ENCODE assay signal across 1 cellular context in genomic region chr5:100550531-100551036, GRCh38.
TF ChIP-seq lines count a peak whose summit lies in the region.

No MANE protein-coding gene starts in this region.

TF ChIP-seq in HepG2, 621 proteins besides CTCF, POLR2A, EP300 and RAD21 (continued from another document):
- TF ChIP-seq, protein P1, sequence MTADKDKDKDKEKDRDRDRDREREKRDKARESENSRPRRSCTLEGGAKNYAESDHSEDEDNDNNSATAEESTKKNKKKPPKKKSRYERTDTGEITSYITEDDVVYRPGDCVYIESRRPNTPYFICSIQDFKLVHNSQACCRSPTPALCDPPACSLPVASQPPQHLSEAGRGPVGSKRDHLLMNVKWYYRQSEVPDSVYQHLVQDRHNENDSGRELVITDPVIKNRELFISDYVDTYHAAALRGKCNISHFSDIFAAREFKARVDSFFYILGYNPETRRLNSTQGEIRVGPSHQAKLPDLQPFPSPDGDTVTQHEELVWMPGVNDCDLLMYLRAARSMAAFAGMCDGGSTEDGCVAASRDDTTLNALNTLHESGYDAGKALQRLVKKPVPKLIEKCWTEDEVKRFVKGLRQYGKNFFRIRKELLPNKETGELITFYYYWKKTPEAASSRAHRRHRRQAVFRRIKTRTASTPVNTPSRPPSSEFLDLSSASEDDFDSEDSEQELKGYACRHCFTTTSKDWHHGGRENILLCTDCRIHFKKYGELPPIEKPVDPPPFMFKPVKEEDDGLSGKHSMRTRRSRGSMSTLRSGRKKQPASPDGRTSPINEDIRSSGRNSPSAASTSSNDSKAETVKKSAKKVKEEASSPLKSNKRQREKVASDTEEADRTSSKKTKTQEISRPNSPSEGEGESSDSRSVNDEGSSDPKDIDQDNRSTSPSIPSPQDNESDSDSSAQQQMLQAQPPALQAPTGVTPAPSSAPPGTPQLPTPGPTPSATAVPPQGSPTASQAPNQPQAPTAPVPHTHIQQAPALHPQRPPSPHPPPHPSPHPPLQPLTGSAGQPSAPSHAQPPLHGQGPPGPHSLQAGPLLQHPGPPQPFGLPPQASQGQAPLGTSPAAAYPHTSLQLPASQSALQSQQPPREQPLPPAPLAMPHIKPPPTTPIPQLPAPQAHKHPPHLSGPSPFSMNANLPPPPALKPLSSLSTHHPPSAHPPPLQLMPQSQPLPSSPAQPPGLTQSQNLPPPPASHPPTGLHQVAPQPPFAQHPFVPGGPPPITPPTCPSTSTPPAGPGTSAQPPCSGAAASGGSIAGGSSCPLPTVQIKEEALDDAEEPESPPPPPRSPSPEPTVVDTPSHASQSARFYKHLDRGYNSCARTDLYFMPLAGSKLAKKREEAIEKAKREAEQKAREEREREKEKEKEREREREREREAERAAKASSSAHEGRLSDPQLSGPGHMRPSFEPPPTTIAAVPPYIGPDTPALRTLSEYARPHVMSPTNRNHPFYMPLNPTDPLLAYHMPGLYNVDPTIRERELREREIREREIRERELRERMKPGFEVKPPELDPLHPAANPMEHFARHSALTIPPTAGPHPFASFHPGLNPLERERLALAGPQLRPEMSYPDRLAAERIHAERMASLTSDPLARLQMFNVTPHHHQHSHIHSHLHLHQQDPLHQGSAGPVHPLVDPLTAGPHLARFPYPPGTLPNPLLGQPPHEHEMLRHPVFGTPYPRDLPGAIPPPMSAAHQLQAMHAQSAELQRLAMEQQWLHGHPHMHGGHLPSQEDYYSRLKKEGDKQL (CRISPR knock-in tag; IDR thresholded peaks at IDR 0.05; ENCODE audit: low read depth), result no peak
- TF ChIP-seq ATF4 (CRISPR knock-in tag; IDR thresholded peaks at IDR 0.05) (no peak), ZNF101 (CRISPR knock-in tag; IDR thresholded peaks at IDR 0.05; ENCODE audit: borderline replicate concordance, low read depth) (no peak), ZNF782 (CRISPR knock-in tag; IDR thresholded peaks at IDR 0.05; ENCODE audit: borderline replicate concordance) (no peak), XBP1 (CRISPR knock-in tag; IDR thresholded peaks at IDR 0.05) (no peak), XRCC5 (optimal IDR thresholded peaks at IDR 0.05; ENCODE audit: low read length) (no peak), ZNF550 (CRISPR knock-in tag; IDR thresholded peaks at IDR 0.05; ENCODE audit: borderline replicate concordance) (no peak)
- TF ChIP-seq, protein P2, sequence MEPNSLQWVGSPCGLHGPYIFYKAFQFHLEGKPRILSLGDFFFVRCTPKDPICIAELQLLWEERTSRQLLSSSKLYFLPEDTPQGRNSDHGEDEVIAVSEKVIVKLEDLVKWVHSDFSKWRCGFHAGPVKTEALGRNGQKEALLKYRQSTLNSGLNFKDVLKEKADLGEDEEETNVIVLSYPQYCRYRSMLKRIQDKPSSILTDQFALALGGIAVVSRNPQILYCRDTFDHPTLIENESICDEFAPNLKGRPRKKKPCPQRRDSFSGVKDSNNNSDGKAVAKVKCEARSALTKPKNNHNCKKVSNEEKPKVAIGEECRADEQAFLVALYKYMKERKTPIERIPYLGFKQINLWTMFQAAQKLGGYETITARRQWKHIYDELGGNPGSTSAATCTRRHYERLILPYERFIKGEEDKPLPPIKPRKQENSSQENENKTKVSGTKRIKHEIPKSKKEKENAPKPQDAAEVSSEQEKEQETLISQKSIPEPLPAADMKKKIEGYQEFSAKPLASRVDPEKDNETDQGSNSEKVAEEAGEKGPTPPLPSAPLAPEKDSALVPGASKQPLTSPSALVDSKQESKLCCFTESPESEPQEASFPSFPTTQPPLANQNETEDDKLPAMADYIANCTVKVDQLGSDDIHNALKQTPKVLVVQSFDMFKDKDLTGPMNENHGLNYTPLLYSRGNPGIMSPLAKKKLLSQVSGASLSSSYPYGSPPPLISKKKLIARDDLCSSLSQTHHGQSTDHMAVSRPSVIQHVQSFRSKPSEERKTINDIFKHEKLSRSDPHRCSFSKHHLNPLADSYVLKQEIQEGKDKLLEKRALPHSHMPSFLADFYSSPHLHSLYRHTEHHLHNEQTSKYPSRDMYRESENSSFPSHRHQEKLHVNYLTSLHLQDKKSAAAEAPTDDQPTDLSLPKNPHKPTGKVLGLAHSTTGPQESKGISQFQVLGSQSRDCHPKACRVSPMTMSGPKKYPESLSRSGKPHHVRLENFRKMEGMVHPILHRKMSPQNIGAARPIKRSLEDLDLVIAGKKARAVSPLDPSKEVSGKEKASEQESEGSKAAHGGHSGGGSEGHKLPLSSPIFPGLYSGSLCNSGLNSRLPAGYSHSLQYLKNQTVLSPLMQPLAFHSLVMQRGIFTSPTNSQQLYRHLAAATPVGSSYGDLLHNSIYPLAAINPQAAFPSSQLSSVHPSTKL (CRISPR knock-in tag; IDR thresholded peaks at IDR 0.05), result no peak
